In genomic region chr1:56631901-56632300, GRCh38 we compare ENCODE assay signal across 9 cellular contexts. TPM values are rescaled to one million over a fixed set of nuclear protein-coding genes. Genes with fewer than 3 reads are reported as not detected.
"Had no signal": no experiment of that assay in that cellular context is flagged by ENCODE, and none has a peak within 500 bp of the region (broad histone marks: within the 10 kb centered on the region; RNA-seq: fewer than 3 reads in every experiment).

No MANE protein-coding gene starts in this region.

- H3K36me3 ChIP-seq: HAP-1 had no signal

- H3K27ac ChIP-seq: GM23248 had no signal

- FAIRE-seq: HTR-8/SVneo, K562 had no signal

- H3K4me1 ChIP-seq: HAP-1 had no signal

- DNase-seq: GM23248, GOT3, H7, KG1 had no signal

- ATAC-seq: HCT116, K562 had no signal

- H3K9me3 ChIP-seq: HAP-1 had no signal

- H3K4me3 ChIP-seq: GM23248, HAP-1, K562 had no signal

- H3K9ac ChIP-seq: GM23248 had no signal

RNA-seq across cellular contexts. Expression of gene PRKAA2, which starts 13.2 kb away (rescaled TPM):
- total RNA-seq: HT-29, K562 had no signal
